Comparison of ENCODE assay signal across 19 cellular contexts in the genomic region with DNA sequence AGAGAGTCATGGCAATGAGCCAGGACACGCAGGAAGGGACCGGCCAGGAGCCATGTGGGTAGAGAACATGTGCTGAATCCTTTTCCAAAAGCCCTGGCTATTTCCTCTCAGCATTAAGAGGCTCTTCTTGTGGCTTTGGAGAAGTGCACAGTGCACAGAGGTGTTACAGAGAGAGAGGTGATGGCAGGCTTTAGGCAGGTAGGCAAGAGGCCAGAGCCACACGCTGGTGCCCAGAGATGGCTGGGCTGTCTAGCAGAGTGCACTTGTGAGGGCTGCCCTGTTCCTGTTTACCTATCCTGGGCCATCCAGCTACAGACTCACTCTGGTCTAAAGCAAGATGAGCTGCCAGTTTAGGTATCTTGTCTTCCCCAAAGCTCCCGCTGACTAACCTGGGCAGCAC.
"Had no signal": no experiment of that assay in that cellular context is flagged by ENCODE, and none has a peak within 500 bp of the region (broad histone marks: within the 10 kb centered on the region; RNA-seq: fewer than 3 reads in every experiment).

No MANE protein-coding gene starts in this region.

- H3K27ac ChIP-seq: esophagus squamous epithelium, gastroesophageal sphincter, neutrophil, psoas muscle, sigmoid colon, skin epidermis, testis, transverse colon, uterus had no signal

- H3K9me3 ChIP-seq: esophagus squamous epithelium, gastroesophageal sphincter, neutrophil, psoas muscle, testis, uterus had no signal

- H3K4me3 ChIP-seq: esophagus squamous epithelium, gastroesophageal sphincter, psoas muscle, sigmoid colon, skin epidermis, testis, transverse colon, uterus had no signal

- DNase-seq: esophagus squamous epithelium; foreskin fibroblast; glutamatergic neuron; immature natural killer cell; naive thymus-derived CD4-positive, alpha-beta T cell; nephron progenitor cell; psoas muscle; retina; sigmoid colon; stimulated activated CD4-positive, alpha-beta T cell treated with anti-CD3 and anti-CD28 coated beads, Interleukin-2, amount 100 ng/mL, for 24 hours; stimulated activated CD4-positive, alpha-beta T cell treated with anti-CD3 and anti-CD28 coated beads, Interleukin-4, amount 100 ng/mL, for 4 hours; stimulated activated naive B cell treated with anti-CD40 and anti-IgM and Interleukin-4, amounts not matched to agents 10 μg/mL and 1 μg/mL and 100 μg/mL, for 72 hours; stimulated activated naive CD8-positive, alpha-beta T cell treated with anti-CD3 and anti-CD28 coated beads, Interleukin-15, amount 100 ng/mL, for 72 hours; testis; transverse colon; uterus had no signal

- H3K4me1 ChIP-seq: esophagus squamous epithelium, gastroesophageal sphincter, psoas muscle, sigmoid colon, testis, transverse colon, uterus had no signal

- H3K27me3 ChIP-seq: esophagus squamous epithelium, neutrophil, sigmoid colon, testis, transverse colon, uterus had no signal

- ATAC-seq: gastroesophageal sphincter; naive thymus-derived CD4-positive, alpha-beta T cell; psoas muscle; stimulated activated naive CD8-positive, alpha-beta T cell treated with anti-CD3 and anti-CD28 coated beads, Interleukin-15, amount 100 ng/mL, for 72 hours had no signal

- H3K36me3 ChIP-seq: esophagus squamous epithelium, gastroesophageal sphincter, neutrophil, sigmoid colon, transverse colon, uterus had no signal
